In the genomic region with DNA sequence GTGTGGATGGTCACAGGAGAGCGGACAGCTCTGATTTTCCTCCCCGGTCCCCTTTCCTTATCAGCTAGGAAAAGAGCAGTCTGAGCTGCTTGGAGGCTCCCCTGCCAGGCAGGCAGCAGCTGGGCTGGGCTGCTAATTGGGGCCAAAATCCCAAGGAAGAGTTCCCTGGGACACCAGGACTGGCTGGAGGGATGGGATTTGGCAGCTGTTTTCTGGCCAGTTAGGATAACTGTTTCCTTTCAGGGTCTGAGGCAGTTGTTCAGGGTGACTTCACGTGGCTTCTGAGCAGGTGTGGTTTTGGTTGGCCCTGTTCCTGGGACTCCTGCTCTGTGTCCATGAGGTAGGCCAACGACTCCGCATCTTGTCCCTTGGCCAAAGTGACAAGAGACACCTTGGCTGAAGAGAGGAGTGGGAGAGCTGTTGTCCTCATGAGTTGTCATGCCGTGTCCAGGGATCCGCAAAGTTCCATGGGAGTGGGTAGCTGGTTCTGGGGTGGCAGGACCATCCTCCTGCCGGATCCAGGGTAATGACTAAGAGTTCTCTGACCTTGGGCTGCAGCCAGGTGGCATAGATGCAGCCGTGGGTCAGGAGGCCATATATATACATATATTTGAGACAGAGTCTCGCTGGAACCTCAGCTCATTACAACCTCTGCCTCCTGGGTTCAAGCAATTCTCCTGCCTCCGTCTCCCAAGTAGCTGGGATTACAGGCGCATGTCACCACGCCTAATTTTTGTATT, we compare ENCODE assay signal across 2 cellular contexts.
TF ChIP-seq lines count a peak whose summit lies in the region.

No MANE protein-coding gene starts in this region.

TF ChIP-seq in SK-N-SH, 30 proteins besides CTCF, POLR2A, EP300 and RAD21:
- TF ChIP-seq, protein P1, sequence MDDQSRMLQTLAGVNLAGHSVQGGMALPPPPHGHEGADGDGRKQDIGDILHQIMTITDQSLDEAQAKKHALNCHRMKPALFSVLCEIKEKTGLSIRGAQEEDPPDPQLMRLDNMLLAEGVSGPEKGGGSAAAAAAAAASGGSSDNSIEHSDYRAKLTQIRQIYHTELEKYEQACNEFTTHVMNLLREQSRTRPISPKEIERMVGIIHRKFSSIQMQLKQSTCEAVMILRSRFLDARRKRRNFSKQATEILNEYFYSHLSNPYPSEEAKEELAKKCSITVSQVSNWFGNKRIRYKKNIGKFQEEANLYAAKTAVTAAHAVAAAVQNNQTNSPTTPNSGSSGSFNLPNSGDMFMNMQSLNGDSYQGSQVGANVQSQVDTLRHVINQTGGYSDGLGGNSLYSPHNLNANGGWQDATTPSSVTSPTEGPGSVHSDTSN (IDR thresholded peaks at IDR 0.05): no peak
- TF ChIP-seq RCOR1 (IDR thresholded peaks at IDR 0.05; ENCODE audit: low read length): no peak
- no peak for TF ChIP-seq TEAD4 (IDR thresholded peaks at IDR 0.05; ENCODE audit: borderline replicate concordance, insufficient read depth)
- no peak for TF ChIP-seq SIN3A (IDR thresholded peaks at IDR 0.05; ENCODE audit: borderline replicate concordance, low read depth, low read length)
- no peak for TF ChIP-seq NFIC (IDR thresholded peaks at IDR 0.05; ENCODE audit: borderline replicate concordance)
- TF ChIP-seq FOXJ3 (CRISPR knock-in tag; IDR thresholded peaks at IDR 0.05): no peak
- no peak for TF ChIP-seq USF1 (IDR thresholded peaks at IDR 0.05; ENCODE audit: borderline replicate concordance, low read depth)
- no peak for TF ChIP-seq IRF3 (IDR thresholded peaks at IDR 0.05; ENCODE audit: low read depth, low read length)
- TF ChIP-seq, protein P2, sequence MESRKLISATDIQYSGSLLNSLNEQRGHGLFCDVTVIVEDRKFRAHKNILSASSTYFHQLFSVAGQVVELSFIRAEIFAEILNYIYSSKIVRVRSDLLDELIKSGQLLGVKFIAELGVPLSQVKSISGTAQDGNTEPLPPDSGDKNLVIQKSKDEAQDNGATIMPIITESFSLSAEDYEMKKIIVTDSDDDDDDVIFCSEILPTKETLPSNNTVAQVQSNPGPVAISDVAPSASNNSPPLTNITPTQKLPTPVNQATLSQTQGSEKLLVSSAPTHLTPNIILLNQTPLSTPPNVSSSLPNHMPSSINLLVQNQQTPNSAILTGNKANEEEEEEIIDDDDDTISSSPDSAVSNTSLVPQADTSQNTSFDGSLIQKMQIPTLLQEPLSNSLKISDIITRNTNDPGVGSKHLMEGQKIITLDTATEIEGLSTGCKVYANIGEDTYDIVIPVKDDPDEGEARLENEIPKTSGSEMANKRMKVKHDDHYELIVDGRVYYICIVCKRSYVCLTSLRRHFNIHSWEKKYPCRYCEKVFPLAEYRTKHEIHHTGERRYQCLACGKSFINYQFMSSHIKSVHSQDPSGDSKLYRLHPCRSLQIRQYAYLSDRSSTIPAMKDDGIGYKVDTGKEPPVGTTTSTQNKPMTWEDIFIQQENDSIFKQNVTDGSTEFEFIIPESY (IDR thresholded peaks at IDR 0.05; ENCODE audit: borderline replicate concordance, low read depth): no peak
- TF ChIP-seq REST (IDR thresholded peaks at IDR 0.05; ENCODE audit: low read depth, low read length): no peak
- no peak for TF ChIP-seq JUND (IDR thresholded peaks at IDR 0.05)
- no peak for TF ChIP-seq POLR2AphosphoS5 (IDR thresholded peaks at IDR 0.05; ENCODE audit: low read depth, low read length)
- no peak for TF ChIP-seq CHD2 (IDR thresholded peaks at IDR 0.05; ENCODE audit: low read length, partially characterized antibody)
- no peak for TF ChIP-seq RFX5 (IDR thresholded peaks at IDR 0.05; ENCODE audit: low read length)
- TF ChIP-seq FOSL2 (IDR thresholded peaks at IDR 0.05; ENCODE audit: borderline replicate concordance, low read depth): no peak
- no peak for TF ChIP-seq NRF1 (IDR thresholded peaks at IDR 0.05; ENCODE audit: low read depth, low read length)

TF ChIP-seq in SK-N-SH treated with all-trans-retinoic acid at 6 μM for 48 hours, 23 proteins besides CTCF, POLR2A, EP300 and RAD21 (continued from another document):
- no peak for TF ChIP-seq TOX (CRISPR knock-in tag; IDR thresholded peaks at IDR 0.05; ENCODE audit: borderline replicate concordance)
- TF ChIP-seq ZFP30 (CRISPR knock-in tag; IDR thresholded peaks at IDR 0.05): no peak
